20 cellular contexts compared by ENCODE assay signal in genomic region chr10:18719811-18720210, GRCh38.
"Had no signal": no experiment of that assay in that cellular context is flagged by ENCODE, and none has a peak within 500 bp of the region (broad histone marks: within the 10 kb centered on the region; RNA-seq: fewer than 3 reads in every experiment).

No MANE protein-coding gene starts in this region.

- DNase-seq: activated CD4-positive, alpha-beta T cell treated with anti-CD3 and anti-CD28 coated beads, Interleukin-2, amount 10 ng/mL, durations not matched to agents 24 days and 14 days; activated CD4-positive, CD25-positive, alpha-beta regulatory T cell; activated CD8-positive, alpha-beta memory T cell treated with anti-CD3 and anti-CD28 coated beads, Interleukin-2, amount 50 U/mL, for 48 hours; activated gamma-delta T cell treated with Interleukin-2 at 50 U/mL for 16 hours; activated naive CD8-positive, alpha-beta T cell treated with anti-CD3 and anti-CD28 coated beads for 36 hours; activated T-cell treated with anti-CD3 and anti-CD28 coated beads, Interleukin-2, amount 50 U/mL, for 72 hours; dermis blood vessel endothelial cell; effector memory CD8-positive, alpha-beta T cell; hippocampal formation; left ventricle myocardium superior; mesenchymal stem cell; natural killer cell; nucleus accumbens; right cardiac atrium; small intestine; stimulated activated CD4-positive, alpha-beta T cell treated with anti-CD3 and anti-CD28 coated beads, Interleukin-4, amount 100 ng/mL, for 4 hours; stimulated activated CD8-positive, alpha-beta memory T cell treated with anti-CD3 and anti-CD28 coated beads, Interleukin-4, amount 100 ng/mL, for 48 hours; stimulated activated naive CD4-positive, alpha-beta T cell treated with Interleukin-2 at 50 U/mL for 16 hours had no signal

- H3K9me3 ChIP-seq: breast epithelium had no signal

- H3K36me3 ChIP-seq: breast epithelium had no signal

- H3K27ac ChIP-seq: breast epithelium, epithelial cell of prostate had no signal

- H3K27me3 ChIP-seq: breast epithelium had no signal

- ATAC-seq: activated T-cell treated with anti-CD3 and anti-CD28 coated beads, Interleukin-2, amount 50 U/mL, for 72 hours; effector memory CD8-positive, alpha-beta T cell; left ventricle myocardium superior; natural killer cell; right cardiac atrium had no signal

- H3K4me1 ChIP-seq: breast epithelium had no signal

- H3K4me3 ChIP-seq: breast epithelium had no signal
